Comparison of ENCODE assay signal across 19 cellular contexts in genomic region chr19:40281381-40282208, GRCh38. TPM values are rescaled to one million over a fixed set of nuclear protein-coding genes. Genes with fewer than 3 reads are reported as not detected.
DNase-seq lines count a peak whose midpoint lies in the region; ATAC-seq and TF ChIP-seq lines count a peak whose summit lies in the region.
"Had no signal": no experiment of that assay in that cellular context is flagged by ENCODE, and none has a peak within 500 bp of the region (broad histone marks: within the 10 kb centered on the region; RNA-seq: fewer than 3 reads in every experiment).

No MANE protein-coding gene starts in this region.

- no peak for TF ChIP-seq CTCF in heart right ventricle (IDR thresholded peaks at IDR 0.05)

- H3K4me3 ChIP-seq in heart right ventricle = no peak overlapping the region
- H3K4me3 ChIP-seq: smooth muscle cell had no signal

- intact Hi-C loops in heart right ventricle (cut with DNase I) (loop anchor here in 1 of 10 donors (5.0 kb wide), 1 partner anchor 49 kb away; no protein-coding TSS in a partner anchor), Right ventricle myocardium inferior (cut with DNase I) (loop anchor here (5.0 to 10.0 kb wide), 2 partner anchors 89 to 1427 kb away; partner anchors contain the start of gene MAP3K10)

- H3K4me1 Mint-ChIP-seq in activated naive CD8-positive, alpha-beta T cell treated with anti-CD3 and anti-CD28 coated beads, Interleukin-2, amount 10 ng/mL, durations not matched to agents 7 days and 5 days = peaks cover 32% of the 10 kb centered on the region
- H3K4me1 Mint-ChIP-seq in memory B cell = peaks cover 54% of the 10 kb centered on the region

- peaks cover 1% of the 10 kb centered on the region for H3K36me3 Mint-ChIP-seq in activated naive CD8-positive, alpha-beta T cell treated with anti-CD3 and anti-CD28 coated beads, Interleukin-2, amount 10 ng/mL, durations not matched to agents 7 days and 5 days
- H3K36me3 Mint-ChIP-seq in memory B cell = peaks cover 5% of the 10 kb centered on the region

- peak overlapping the region; percentile 79 for H3K27ac Mint-ChIP-seq in activated naive CD8-positive, alpha-beta T cell treated with anti-CD3 and anti-CD28 coated beads, Interleukin-2, amount 10 ng/mL, durations not matched to agents 7 days and 5 days
- H3K27ac Mint-ChIP-seq in memory B cell = peak overlapping the region; percentile 100
- H3K27ac Mint-ChIP-seq: activated T-helper 2 cell treated with anti-CD3 and anti-CD28 coated beads, Interferon-gamma antibody, Interleukin-2, Interleukin-4, amounts not matched to agents 10 μg/mL and 5 μg/mL and 100 μg/mL, durations not matched to agents 14 hours and 24 hours and 36 hours had no signal

- H3K36me3 ChIP-seq in heart right ventricle = peaks cover 0 to 11% (median 0%) of the 10 kb centered on the region in 9 donors

- WGBS in heart right ventricle, 2 donors = 64 to 68% methylated on average over 14 of the region's 14 CpGs

- H3K9me3 ChIP-seq in heart right ventricle = no peaks in the 10 kb centered on the region

- POLR2A ChIA-PET in activated naive CD8-positive, alpha-beta T cell treated with anti-CD3 and anti-CD28 coated beads, Interleukin-2, amount 10 ng/mL, durations not matched to agents 7 days and 5 days (lab: Charles Lee) = interaction anchor here (0.6 to 0.7 kb wide), 2 partner anchors 138 to 235 kb away, joined by 3 read pairs; no protein-coding TSS in a partner anchor

- H3K27me3 Mint-ChIP-seq in activated naive CD8-positive, alpha-beta T cell treated with anti-CD3 and anti-CD28 coated beads, Interleukin-2, amount 10 ng/mL, durations not matched to agents 7 days and 5 days = no peaks in the 10 kb centered on the region
- H3K27me3 Mint-ChIP-seq in memory B cell = no peaks in the 10 kb centered on the region
- H3K27me3 Mint-ChIP-seq: activated CD4-positive, alpha-beta T cell treated with anti-CD3 and anti-CD28 coated beads for 36 hours had no signal

- ATAC-seq in heart right ventricle (no peak), Right ventricle myocardium inferior (no peak), memory B cell (ENCODE audit: low read depth) (no peak)
- ATAC-seq in activated naive CD8-positive, alpha-beta T cell treated with anti-CD3 and anti-CD28 coated beads, Interleukin-2, amount 10 ng/mL, durations not matched to agents 7 days and 5 days (ENCODE audit: low read depth) = no peak
- ATAC-seq: activated CD4-positive, alpha-beta T cell treated with anti-CD3 and anti-CD28 coated beads for 36 hours had no signal

- H3K27me3 ChIP-seq in heart right ventricle = no peaks in the 10 kb centered on the region

- H3K4me1 ChIP-seq in heart right ventricle = peaks cover 34 to 88% (median 79%) of the 10 kb centered on the region in 9 donors

- no peak for DNase-seq in heart right ventricle
- no peak for DNase-seq in Right ventricle myocardium inferior (ENCODE audit: missing footprints)
- no peak for DNase-seq in activated naive CD8-positive, alpha-beta T cell treated with anti-CD3 and anti-CD28 coated beads, Interleukin-2, amount 10 ng/mL, durations not matched to agents 7 days and 5 days
- DNase-seq in memory B cell (ENCODE audit: low spot score in 2 of 2) = no peak
- DNase-seq in NCI-H2081 (lab: John Stamatoyannopoulos, UW) = no peak
- DNase-seq in iPS-NIHi7 (ENCODE audit: extremely low spot score) = no peak
- DNase-seq in GDM1 (lab: John Stamatoyannopoulos, UW) = no peak
- DNase-seq: ACHN; activated CD4-positive, alpha-beta T cell treated with anti-CD3 and anti-CD28 coated beads for 36 hours; DMS79 treated with DMSO at 0.1 percent for 48 hours; KG1; NCI-H2029 treated with DMSO at 0.1 percent for 48 hours; NK-92 treated with Interleukin-12 subunit alpha and Interleukin-12 subunit beta, amount 100 ng/mL, for 24 hours had no signal

- H3K27ac ChIP-seq in heart right ventricle = peak overlapping the region in 8 of 10 donors; percentile 64 to 97 (median 86)
- H3K27ac ChIP-seq in temporal lobe (ENCODE audit: low read depth, low read length) = peak overlapping the region; percentile 42

- no peaks in the 10 kb centered on the region for H3K9me3 Mint-ChIP-seq in activated naive CD8-positive, alpha-beta T cell treated with anti-CD3 and anti-CD28 coated beads, Interleukin-2, amount 10 ng/mL, durations not matched to agents 7 days and 5 days
- no peaks in the 10 kb centered on the region for H3K9me3 Mint-ChIP-seq in memory B cell
- H3K9me3 Mint-ChIP-seq: activated T-helper 2 cell treated with anti-CD3 and anti-CD28 coated beads, Interferon-gamma antibody, Interleukin-2, Interleukin-4, amounts not matched to agents 10 μg/mL and 5 μg/mL and 100 μg/mL, durations not matched to agents 14 hours and 24 hours and 36 hours had no signal

- no peak overlapping the region for H3K4me3 Mint-ChIP-seq in activated naive CD8-positive, alpha-beta T cell treated with anti-CD3 and anti-CD28 coated beads, Interleukin-2, amount 10 ng/mL, durations not matched to agents 7 days and 5 days
- no peak overlapping the region for H3K4me3 Mint-ChIP-seq in memory B cell

RNA-seq across cellular contexts. Expression of gene AKT2, which starts 3.5 kb away (rescaled TPM):
- total RNA-seq in heart right ventricle = 100 to 1,000 TPM; 117 to 147 (median 127) TPM
- 10 to 100 TPM; 56.7 to 57.6 TPM for polyA plus RNA-seq in heart right ventricle
- 114 TPM for total RNA-seq in Right ventricle myocardium inferior
- 100 to 1,000 TPM; 164 to 170 TPM for total RNA-seq in activated naive CD8-positive, alpha-beta T cell treated with anti-CD3 and anti-CD28 coated beads, Interleukin-2, amount 10 ng/mL, durations not matched to agents 7 days and 5 days
- 36.9 TPM for total RNA-seq in temporal lobe

RNA-seq across cellular contexts. Expression of gene CCNP, which starts 55.1 kb away (rescaled TPM):
- total RNA-seq in heart right ventricle = not detected
- under 1 TPM; 0.04 to 0.15 TPM for polyA plus RNA-seq in heart right ventricle
- total RNA-seq in Right ventricle myocardium inferior = not detected
- total RNA-seq in activated naive CD8-positive, alpha-beta T cell treated with anti-CD3 and anti-CD28 coated beads, Interleukin-2, amount 10 ng/mL, durations not matched to agents 7 days and 5 days = under 1 TPM; 0.53 to 0.99 TPM
- total RNA-seq in temporal lobe = 0.49 TPM
- total RNA-seq: bronchial epithelial cell, myocyte, smooth muscle cell, ureter had no signal
